7 cellular contexts compared by ENCODE assay signal in genomic region chr20:33810885-33811762, GRCh38. TPM values are rescaled to one million over a fixed set of nuclear protein-coding genes. Genes with fewer than 3 reads are reported as not detected.
A peak's percentile ranks its signal among the peaks of the same experiment; 100 is the strongest.
DNase-seq lines count a peak whose midpoint lies in the region; ATAC-seq and TF ChIP-seq lines count a peak whose summit lies in the region.

Gene CHMP4B, plus strand, starts transcription at chr20:33811348. Its CDS starts 121 bp downstream, at chr20:33811469.

- DNase-seq in NCI-H2029 (lab: John Stamatoyannopoulos, UW) (peak; percentile 98), T-helper 9 cell (peak; percentile 98), astrocyte of the cerebellum (ENCODE audit: low read depth) (peak; percentile 98), hepatic stellate cell (ENCODE audit: low spot score) (peak; percentile 96), renal cortical epithelial cell (ENCODE audit: low read depth) (peak; percentile 93)

- peak; percentile 65 for TF ChIP-seq POLR2A in GM18505 (IDR thresholded peaks at IDR 0.05; ENCODE audit: borderline replicate concordance, extremely low read depth, insufficient read depth, insufficient read length)

- in situ Hi-C loops in astrocyte of the cerebellum (cut with HindIII; ENCODE audit: low sequenced_read_pairs), result no loop called here

- no peak for TF ChIP-seq CTCF in astrocyte of the cerebellum (IDR thresholded peaks at IDR 0.05; ENCODE audit: low read depth, low read length, missing control alignments)

- ATAC-seq in GM18505 (IDR thresholded peaks at IDR 0.05; ENCODE audit: unreplicated experiment) (peak; percentile 94), HG02973 (IDR thresholded peaks at IDR 0.05; ENCODE audit: unreplicated experiment) (peak; percentile 84)

- H3K4me3 ChIP-seq in astrocyte of the cerebellum (ENCODE audit: low read depth, low read length), result peak within 1 kb of the TSS; percentile 86

RNA-seq across cellular contexts. Expression of gene CHMP4B, which starts in this region (rescaled TPM):
- 46.4 and 93.4 TPM in 2 replicates for total RNA-seq in renal cortical epithelial cell

Comparison
In these comparisons a context has a peak if more than half of its experiments do, and no peak if none do; other contexts are left out.
1. Peak in every context shown above with its lines: DNase-seq, ATAC-seq and H3K4me3 ChIP-seq.